9 cellular contexts compared by ENCODE assay signal in the genomic region with DNA sequence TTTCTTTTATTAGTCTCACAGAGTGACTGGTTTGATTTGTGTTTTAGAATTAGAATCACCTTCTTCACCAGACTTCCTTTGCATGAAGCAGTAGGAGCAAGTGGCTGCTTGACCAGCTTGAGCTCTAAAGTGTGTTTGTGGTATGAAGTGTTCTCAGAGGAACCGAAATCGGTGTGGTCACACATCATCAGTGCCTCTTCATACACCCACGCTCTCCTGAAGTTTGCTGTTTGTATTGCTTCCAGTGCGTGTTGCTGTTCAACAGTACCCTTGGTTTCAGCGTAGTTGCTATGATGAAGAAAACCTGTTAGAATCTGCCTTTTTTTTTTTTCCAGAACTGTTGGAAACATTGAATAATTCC.
DNase-seq lines count a peak whose midpoint lies in the region; ATAC-seq and TF ChIP-seq lines count a peak whose summit lies in the region.
"Had no signal": no experiment of that assay in that cellular context is flagged by ENCODE, and none has a peak within 500 bp of the region (broad histone marks: within the 10 kb centered on the region; RNA-seq: fewer than 3 reads in every experiment).

No MANE protein-coding gene starts in this region.

- no peaks in the 10 kb centered on the region for H3K9me3 ChIP-seq in lung (ENCODE audit: control insufficient read depth in 2 of 2, insufficient read depth in 1 of 2, low read length in 1 of 2)
- no peaks in the 10 kb centered on the region for H3K9me3 ChIP-seq in adrenal gland (replicated peaks in 1 of 3)
- H3K9me3 ChIP-seq: ovary had no signal

- WGBS in lung, 2 donors: 44 to 64% methylated on average over 5 of the region's 5 CpGs
- 75 to 81% (median 78%) methylated on average over 5 of the region's 5 CpGs for WGBS in adrenal gland, 4 donors

- TF ChIP-seq POLR2A in adrenal gland (IDR thresholded peaks at IDR 0.05): no peak

- TF ChIP-seq CTCF in VCaP (conservative IDR thresholded peaks at IDR 0.05): no peak
- TF ChIP-seq CTCF in lung (IDR thresholded peaks at IDR 0.05; ENCODE audit: control extremely low read depth, extremely low read depth): no peak
- no peak for TF ChIP-seq CTCF in adrenal gland (IDR thresholded peaks at IDR 0.05)

- H3K4me3 ChIP-seq in lung (no peak overlapping the region), adrenal gland (no peak overlapping the region)
- H3K4me3 ChIP-seq: ovary had no signal

- H3K36me3 ChIP-seq in lung (ENCODE audit: control insufficient read depth in 2 of 2, insufficient read depth in 2 of 2, low read length in 2 of 2) (no peaks in the 10 kb centered on the region), adrenal gland (replicated peaks in 1 of 2) (no peaks in the 10 kb centered on the region)
- H3K36me3 ChIP-seq: ovary had no signal

- DNase-seq in activated naive CD4-positive, alpha-beta T cell treated with Interleukin-2 at 50 U/mL for 16 hours: peak; percentile 63
- DNase-seq in activated naive CD4-positive, alpha-beta T cell treated with anti-CD3 and anti-CD28 coated beads, Interleukin-2, amount 50 U/mL, for 16 hours: no peak
- peak; percentile 76 for DNase-seq in lung (ENCODE audit: low spot score)
- DNase-seq in HPDE6-E6E7 (ENCODE audit: extremely low spot score): no peak
- no peak for DNase-seq in adrenal gland
- no peak for DNase-seq in SW480 (ENCODE audit: low spot score)

- H3K4me1 ChIP-seq in lung (ENCODE audit: control insufficient read depth in 2 of 2, insufficient read depth in 2 of 2, low read length in 2 of 2) (peaks cover 19 to 21% of the 10 kb centered on the region in 2 donors), adrenal gland (replicated peaks in 1 of 2) (peaks cover 5 to 46% of the 10 kb centered on the region in 2 donors)

- intact Hi-C loops in adrenal gland (cut with DNase I): no loop called here

- ATAC-seq in HG02943 (IDR thresholded peaks at IDR 0.05; ENCODE audit: low read depth, unreplicated experiment) (peak; percentile 85), lung (ENCODE audit: insufficient read depth, low FRiP score) (peak; percentile 82)

- H3K27me3 ChIP-seq in lung (ENCODE audit: control insufficient read depth, insufficient read depth) (no peaks in the 10 kb centered on the region), adrenal gland (no peaks in the 10 kb centered on the region)
- H3K27me3 ChIP-seq: ovary had no signal

- H3K27ac ChIP-seq in VCaP: peak overlapping the region; percentile 97
- no peak overlapping the region for H3K27ac ChIP-seq in lung (ENCODE audit: low read depth in 1 of 2, low read length in 1 of 2)
- H3K27ac ChIP-seq in adrenal gland: no peak overlapping the region

Comparison
In these comparisons a context has a peak if more than half of its experiments do, and no peak if none do; other contexts are left out.
1. DNase-seq: peak in activated naive CD4-positive, alpha-beta T cell treated with Interleukin-2 at 50 U/mL for 16 hours (single experiment) and lung (single experiment); none in activated naive CD4-positive, alpha-beta T cell treated with anti-CD3 and anti-CD28 coated beads, Interleukin-2, amount 50 U/mL, for 16 hours (single experiment), HPDE6-E6E7 (single experiment), adrenal gland (0 of 7) and SW480 (single experiment).